ENCODE assay signal across 8 cellular contexts in the genomic region with DNA sequence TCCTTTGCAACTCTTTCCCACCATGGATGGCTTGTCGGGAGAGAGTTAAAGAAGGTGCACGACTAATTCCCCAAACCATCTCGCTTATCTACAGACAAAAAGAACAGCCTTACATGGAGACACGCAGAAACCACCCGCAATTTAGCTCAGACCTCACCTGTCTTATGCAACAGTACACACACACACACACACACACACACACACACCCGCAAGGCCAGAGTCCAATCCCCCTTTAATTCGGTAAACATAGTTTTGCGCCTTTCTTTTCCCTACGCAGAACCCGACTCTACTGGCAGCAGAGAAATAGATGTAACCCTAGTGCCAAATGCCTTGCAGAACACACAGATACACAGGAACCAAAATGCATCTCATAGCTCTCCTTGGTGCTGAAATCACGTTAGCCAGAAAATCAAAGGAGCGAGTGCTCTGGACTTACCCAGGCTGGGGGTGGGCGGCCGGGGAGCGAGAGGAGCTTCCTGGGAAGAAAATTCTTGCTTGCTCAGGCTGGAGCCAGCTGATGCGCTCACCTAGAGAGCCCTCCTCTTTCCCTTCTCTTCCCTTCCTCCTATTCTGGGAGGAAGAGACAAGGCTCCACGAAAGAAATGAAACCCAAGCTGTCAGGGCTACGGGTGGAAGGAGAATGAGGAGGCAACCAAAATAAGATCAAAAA. TPM values are rescaled to one million over a fixed set of nuclear protein-coding genes. Genes with fewer than 3 reads are reported as not detected.
DNase-seq lines count a peak whose midpoint lies in the region; ATAC-seq and TF ChIP-seq lines count a peak whose summit lies in the region.

No MANE protein-coding gene starts in this region.

- DNase-seq in AG08395 (ENCODE audit: low spot score) (peak; percentile 15), HuH-7 (ENCODE audit: low spot score) (peak; percentile 16), adipocyte (ENCODE audit: low read depth) (peak; percentile 40), esophagus squamous epithelium (lab: John Stamatoyannopoulos, UW) (no peak)
- no peak for DNase-seq in stimulated activated naive CD8-positive, alpha-beta T cell treated with anti-CD3 and anti-CD28 coated beads, Interleukin-15, Interleukin-2, amounts not matched to agents 100 U/mL and 50 U/mL, for 24 hours
- no peak for DNase-seq in activated naive CD4-positive, alpha-beta T cell treated with anti-CD3 and anti-CD28 coated beads, Interleukin-2, amount 50 U/mL, for 72 hours (ENCODE audit: low spot score in 2 of 2)

- intact Hi-C loops in esophagus squamous epithelium (cut with DNase I) = no loop called here

- no peak overlapping the region for H3K27ac Mint-ChIP-seq in activated naive CD4-positive, alpha-beta T cell treated with anti-CD3 and anti-CD28 coated beads, Interleukin-2, amount 50 U/mL, for 72 hours

- H3K4me1 ChIP-seq in adipocyte (ENCODE audit: control insufficient read depth, insufficient read depth, low read length) (no peaks in the 10 kb centered on the region), iPS-20b (ENCODE audit: insufficient read depth, low read length) (no peaks in the 10 kb centered on the region; the same call in 1 of the 2 replicates), esophagus squamous epithelium (peaks cover 0 to 4% (median 0%) of the 10 kb centered on the region in 3 donors)

- H3K4me3 ChIP-seq in adipocyte (ENCODE audit: low read length) (no peak overlapping the region), iPS-20b (ENCODE audit: low read length) (peak overlapping the region; percentile 52), esophagus squamous epithelium (no peak overlapping the region)

- 21 to 37% methylated on average over 13 to 18 of the region's 18 CpGs for WGBS in esophagus squamous epithelium, 2 donors

- no peak overlapping the region for H3K27ac ChIP-seq in iPS-20b (ENCODE audit: low read length)
- H3K27ac ChIP-seq in esophagus squamous epithelium = no peak overlapping the region

- H3K9ac ChIP-seq in adipocyte (ENCODE audit: low read length) = no peak overlapping the region
- H3K9ac ChIP-seq in iPS-20b (ENCODE audit: low read depth, low read length) = no peak overlapping the region

- peaks cover 4 to 6% of the 10 kb centered on the region in 2 donors for H3K9me3 Mint-ChIP-seq in activated naive CD4-positive, alpha-beta T cell treated with anti-CD3 and anti-CD28 coated beads, Interleukin-2, amount 50 U/mL, for 72 hours

- no peak for TF ChIP-seq CTCF in esophagus squamous epithelium (IDR thresholded peaks at IDR 0.05)

- H3K36me3 Mint-ChIP-seq in activated naive CD4-positive, alpha-beta T cell treated with anti-CD3 and anti-CD28 coated beads, Interleukin-2, amount 50 U/mL, for 72 hours = no peaks in the 10 kb centered on the region

- H3K9me3 ChIP-seq in adipocyte (ENCODE audit: control insufficient read depth, low read length) = no peaks in the 10 kb centered on the region
- H3K9me3 ChIP-seq in iPS-20b (ENCODE audit: insufficient read depth, low read depth, low read length) = no peaks in the 10 kb centered on the region
- H3K9me3 ChIP-seq in esophagus squamous epithelium = no peaks in the 10 kb centered on the region

- H3K36me3 ChIP-seq in adipocyte (ENCODE audit: control insufficient read depth, insufficient read depth, low read length, severe bottlenecking) = no peaks in the 10 kb centered on the region
- no peaks in the 10 kb centered on the region for H3K36me3 ChIP-seq in iPS-20b (ENCODE audit: insufficient read depth, low read depth, low read length)
- H3K36me3 ChIP-seq in esophagus squamous epithelium = no peaks in the 10 kb centered on the region

- H3K27me3 ChIP-seq in adipocyte (replicated peaks; ENCODE audit: control insufficient read depth, insufficient read depth, low read length) (peaks cover 8% of the 10 kb centered on the region), iPS-20b (ENCODE audit: insufficient read depth, low read length) (peaks cover 33% of the 10 kb centered on the region), esophagus squamous epithelium (peaks cover 0 to 38% (median 0%) of the 10 kb centered on the region in 4 donors)

- no peak for TF ChIP-seq POLR2A in esophagus squamous epithelium (IDR thresholded peaks at IDR 0.05)

- ATAC-seq in GM19467 (IDR thresholded peaks at IDR 0.05; ENCODE audit: unreplicated experiment) = no peak
- ATAC-seq in stimulated activated naive CD8-positive, alpha-beta T cell treated with anti-CD3 and anti-CD28 coated beads, Interleukin-15, Interleukin-2, amounts not matched to agents 100 U/mL and 50 U/mL, for 24 hours = no peak
- no peak for ATAC-seq in activated naive CD4-positive, alpha-beta T cell treated with anti-CD3 and anti-CD28 coated beads, Interleukin-2, amount 50 U/mL, for 72 hours

RNA-seq across cellular contexts. Expression of a gene that starts 0.5 kb away (rescaled TPM):
- total RNA-seq in esophagus squamous epithelium = not detected
- not detected for total RNA-seq in activated naive CD4-positive, alpha-beta T cell treated with anti-CD3 and anti-CD28 coated beads, Interleukin-2, amount 50 U/mL, for 72 hours

Comparison
In these comparisons a context has a peak if more than half of its experiments do, and no peak if none do; other contexts are left out.
1. DNase-seq: peak in AG08395 (single experiment), HuH-7 (single experiment) and adipocyte (single experiment); none in esophagus squamous epithelium (single experiment), stimulated activated naive CD8-positive, alpha-beta T cell treated with anti-CD3 and anti-CD28 coated beads, Interleukin-15, Interleukin-2, amounts not matched to agents 100 U/mL and 50 U/mL, for 24 hours (single experiment) and activated naive CD4-positive, alpha-beta T cell treated with anti-CD3 and anti-CD28 coated beads, Interleukin-2, amount 50 U/mL, for 72 hours (0 of 2).